4 cellular contexts compared by ENCODE assay signal in genomic region chr3:49776101-49776500, GRCh38. TPM values are rescaled to one million over a fixed set of nuclear protein-coding genes. Genes with fewer than 3 reads are reported as not detected.
"Had no signal": no experiment of that assay in that cellular context is flagged by ENCODE, and none has a peak within 500 bp of the region (broad histone marks: within the 10 kb centered on the region; RNA-seq: fewer than 3 reads in every experiment).

No MANE protein-coding gene starts in this region.

RNA-seq across cellular contexts. Expression of gene CDHR4, which starts 23.6 kb away (rescaled TPM):
- total RNA-seq: GM23248, H4, H7, H9 had no signal
- polyA plus RNA-seq: GM23248 had no signal
